ENCODE assay signal across 1 cellular context in the genomic region with DNA sequence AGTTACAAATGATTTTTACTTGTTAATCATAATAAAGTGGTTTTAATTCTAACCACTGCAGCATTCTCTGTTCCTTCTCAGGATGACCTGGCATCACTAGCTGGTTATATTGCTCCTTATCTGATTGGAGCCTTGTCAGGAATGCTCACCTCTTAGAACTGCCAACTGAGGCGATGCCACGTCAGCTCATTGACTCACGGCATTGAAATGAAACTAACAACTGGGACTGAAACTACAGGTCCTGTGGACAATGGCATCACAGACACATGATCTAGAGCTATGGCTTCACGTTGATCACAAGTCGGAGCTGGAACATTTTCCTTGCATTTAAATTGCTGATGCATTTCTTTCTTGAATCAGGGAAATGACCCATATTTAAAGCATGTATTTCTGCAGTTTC.
TF ChIP-seq lines count a peak whose summit lies in the region.

No MANE protein-coding gene starts in this region.

TF ChIP-seq in HCT116, 20 proteins besides CTCF, POLR2A, EP300 and RAD21 (continued from another document):
- peak; percentile 84 for TF ChIP-seq SP1 (IDR thresholded peaks at IDR 0.05; ENCODE audit: low read depth)
- TF ChIP-seq MAX (IDR thresholded peaks at IDR 0.05), result peak; percentile 77
- no peak for TF ChIP-seq ZFX (IDR thresholded peaks at IDR 0.05)
- no peak for TF ChIP-seq EZH2phosphoT487 (IDR thresholded peaks at IDR 0.05; ENCODE audit: borderline replicate concordance)
- peak; percentile 55 for TF ChIP-seq POLR2AphosphoS5 (IDR thresholded peaks at IDR 0.05; ENCODE audit: low read depth, low read length)
- TF ChIP-seq ELF1 (IDR thresholded peaks at IDR 0.05; ENCODE audit: borderline replicate concordance, low read depth), result no peak; the same call in 1 of the 2 replicates
- TF ChIP-seq JUND (IDR thresholded peaks at IDR 0.05), result peak; percentile 86
